ENCODE assay signal across 8 cellular contexts in genomic region chr3:128584412-128585020, GRCh38.
DNase-seq lines count a peak whose midpoint lies in the region; ATAC-seq and TF ChIP-seq lines count a peak whose summit lies in the region.

No MANE protein-coding gene starts in this region.

- TF ChIP-seq CTCF in IMR-90 (conservative IDR thresholded peaks at IDR 0.05; ENCODE audit: low read depth, low read length) (peak; percentile 80), heart right ventricle (IDR thresholded peaks at IDR 0.05) (peak; percentile 44 to 84 (median 74)), prostate gland (IDR thresholded peaks at IDR 0.05) (peak; percentile 27 to 93 (median 62))

- dilution Hi-C loops in IMR-90 (cut with HindIII; ENCODE audit: low sequenced_read_pairs, unreplicated experiment), result no loop called here

- no peak overlapping the region for H3K4ac ChIP-seq in IMR-90 (ENCODE audit: low read depth, low read length)

- DNase-seq in DMS79 treated with DMSO at 0.1 percent for 48 hours (lab: John Stamatoyannopoulos, UW) (peak; percentile 72), IMR-90 (peak; percentile 56), NOMO-1 treated with DMSO at 0.1 percent for 48 hours (lab: John Stamatoyannopoulos, UW; ENCODE audit: unreplicated experiment) (peak; percentile 91), heart right ventricle (peak; percentile 74 to 75), prostate gland (ENCODE audit: low spot score) (peak; percentile 74), T-helper 9 cell (no peak)
- peak; percentile 71 for DNase-seq in activated naive CD8-positive, alpha-beta T cell treated with anti-CD3 and anti-CD28 coated beads, Interleukin-2, amount 50 U/mL, for 24 hours

- H3K56ac ChIP-seq in IMR-90 (ENCODE audit: extremely low read depth, insufficient read depth, low read length), result no peak overlapping the region

- no peak overlapping the region for H3K27ac ChIP-seq in IMR-90 (ENCODE audit: insufficient read depth, low read length)
- no peak overlapping the region for H3K27ac ChIP-seq in heart right ventricle
- H3K27ac ChIP-seq in prostate gland, result no peak overlapping the region

- 21% methylated on average over 8 of the region's 13 CpGs; no CpG with 5 or more reads in 1 of the 2 experiments for WGBS in IMR-90 (ENCODE audit: extremely low coverage in 2 of 2, insufficient read length in 1 of 2), 2 experiments
- 23 to 27% methylated on average over 13 of the region's 13 CpGs for WGBS in heart right ventricle, 2 donors
- WGBS in prostate gland, result 21% methylated on average over 13 of the region's 13 CpGs

- no peak overlapping the region for H3K14ac ChIP-seq in IMR-90 (replicated peaks; ENCODE audit: low read depth, low read length)

- H3K23ac ChIP-seq in IMR-90 (ENCODE audit: low read depth, low read length), result no peak overlapping the region

- no peaks in the 10 kb centered on the region for H3K79me1 ChIP-seq in IMR-90 (ENCODE audit: low read depth in 1 of 2, low read length in 2 of 2)

- intact Hi-C loops in IMR-90 (cut with micrococcal nuclease), result loop anchor here (1.0 to 10.0 kb wide), 5 partner anchors 82 to 507 kb away; no protein-coding TSS in a partner anchor
- intact Hi-C loops in heart right ventricle (cut with DNase I), result loop anchor here in 5 of 10 donors (5.0 to 10.0 kb wide), 5 partner anchors 82 to 490 kb away; no protein-coding TSS in a partner anchor
- intact Hi-C loops in prostate gland (cut with DNase I), result loop anchor here (5.0 kb wide), 1 partner anchor 157 kb away; no protein-coding TSS in a partner anchor

- no peak overlapping the region for H2BK120ac ChIP-seq in IMR-90 (ENCODE audit: low read depth, low read length)

- H2BK15ac ChIP-seq in IMR-90 (ENCODE audit: low read depth, low read length), result no peak overlapping the region

- no peaks in the 10 kb centered on the region for H3K9me1 ChIP-seq in IMR-90 (ENCODE audit: insufficient read depth, low read length)

- H3K27ac Mint-ChIP-seq in activated naive CD8-positive, alpha-beta T cell treated with anti-CD3 and anti-CD28 coated beads, Interleukin-2, amount 50 U/mL, for 24 hours, result no peak overlapping the region

- no peak overlapping the region for H3K4me2 ChIP-seq in IMR-90 (ENCODE audit: low read depth, low read length)

- no peaks in the 10 kb centered on the region for H3K9me3 Mint-ChIP-seq in activated naive CD8-positive, alpha-beta T cell treated with anti-CD3 and anti-CD28 coated beads, Interleukin-2, amount 50 U/mL, for 24 hours

- H2AK5ac ChIP-seq in IMR-90 (ENCODE audit: low read depth, low read length), result no peak overlapping the region

- no peak overlapping the region for H2BK5ac ChIP-seq in IMR-90 (ENCODE audit: low read depth, low read length, poor library complexity, severe bottlenecking)

- H3K27me3 Mint-ChIP-seq in activated naive CD8-positive, alpha-beta T cell treated with anti-CD3 and anti-CD28 coated beads, Interleukin-2, amount 50 U/mL, for 24 hours, result peaks cover 5% of the 10 kb centered on the region

- H2BK20ac ChIP-seq in IMR-90 (ENCODE audit: low read depth, low read length), result no peak overlapping the region

- TF ChIP-seq RAD21 in IMR-90 (IDR thresholded peaks at IDR 0.05; ENCODE audit: low read length), result peak; percentile 89

- H3K4me1 ChIP-seq in IMR-90 (ENCODE audit: control insufficient read depth, insufficient read depth, low read length) (no peaks in the 10 kb centered on the region), heart right ventricle (peaks cover 0 to 11% (median 3%) of the 10 kb centered on the region in 9 donors), prostate gland (replicated peaks) (no peaks in the 10 kb centered on the region)

- H3K9ac ChIP-seq in IMR-90 (ENCODE audit: low read depth, low read length), result no peak overlapping the region

- peak overlapping the region; percentile 70 for H2AFZ ChIP-seq in IMR-90 (replicated peaks; ENCODE audit: low read length, poor library complexity)

- H2AK9ac ChIP-seq in IMR-90 (replicated peaks; ENCODE audit: low read depth, low read length, poor library complexity), result peak overlapping the region; percentile 17

- H4K8ac ChIP-seq in IMR-90 (ENCODE audit: low read depth in 2 of 2, low read length in 2 of 2), result no peak overlapping the region

- no peaks in the 10 kb centered on the region for H4K20me1 ChIP-seq in IMR-90 (ENCODE audit: insufficient read depth, low read length)

- H3K27me3 ChIP-seq in IMR-90 (ENCODE audit: control insufficient read depth, insufficient read depth, low read length) (peaks cover 16% of the 10 kb centered on the region), heart right ventricle (peaks cover 0 to 4% (median 0%) of the 10 kb centered on the region in 7 donors), prostate gland (replicated peaks; ENCODE audit: insufficient read depth) (no peaks in the 10 kb centered on the region)

- POLR2A ChIA-PET in IMR-90 (lab: Charles Lee; ENCODE audit: unreplicated experiment), result no interaction called here

- ATAC-seq in IMR-90 (ENCODE audit: low read depth) (peak; percentile 100), heart right ventricle (peak; percentile 94 to 100 (median 98)), HG02840 (IDR thresholded peaks at IDR 0.05; ENCODE audit: low FRiP score, unreplicated experiment) (no peak)
- ATAC-seq in activated naive CD8-positive, alpha-beta T cell treated with anti-CD3 and anti-CD28 coated beads, Interleukin-2, amount 50 U/mL, for 24 hours, result peak; percentile 97

- H3K36me3 ChIP-seq in IMR-90 (ENCODE audit: control insufficient read depth, insufficient read depth, low read length) (no peaks in the 10 kb centered on the region), heart right ventricle (no peaks in the 10 kb centered on the region), prostate gland (no peaks in the 10 kb centered on the region)

- no peak overlapping the region for H3K4me3 Mint-ChIP-seq in activated naive CD8-positive, alpha-beta T cell treated with anti-CD3 and anti-CD28 coated beads, Interleukin-2, amount 50 U/mL, for 24 hours

- in situ Hi-C loops in IMR-90 (cut with MboI; ENCODE audit: low sequenced_read_pairs), result no loop called here

- peaks cover 6% of the 10 kb centered on the region for H3K9me3 ChIP-seq in IMR-90 (ENCODE audit: control insufficient read depth, insufficient read depth, low read length)
- H3K9me3 ChIP-seq in heart right ventricle, result peaks cover 0 to 7% (median 0%) of the 10 kb centered on the region in 11 donors
- H3K9me3 ChIP-seq in prostate gland, result no peaks in the 10 kb centered on the region

- peaks cover 24% of the 10 kb centered on the region for H3K4me1 Mint-ChIP-seq in activated naive CD8-positive, alpha-beta T cell treated with anti-CD3 and anti-CD28 coated beads, Interleukin-2, amount 50 U/mL, for 24 hours

- H3K4me3 ChIP-seq in IMR-90 (ENCODE audit: insufficient read depth, low read depth, low read length) (no peak overlapping the region), heart right ventricle (no peak overlapping the region), prostate gland (no peak overlapping the region)

- CTCF ChIA-PET in IMR-90 (lab: Yijun Ruan, JAX), result interaction anchor here (0.6 to 1.8 kb wide), 8 partner anchors 11 to 414 kb away, joined by 3 to 10 read pairs (median 4); no protein-coding TSS in a partner anchor

- no peak overlapping the region for H4K5ac ChIP-seq in IMR-90 (ENCODE audit: low read depth, low read length)

- no TSS peak for BruUV-seq in IMR-90 (replicated peaks; lab: Mats Ljungman, UMichigan)

- H3K36me3 Mint-ChIP-seq in activated naive CD8-positive, alpha-beta T cell treated with anti-CD3 and anti-CD28 coated beads, Interleukin-2, amount 50 U/mL, for 24 hours (ENCODE audit: low read depth), result no peaks in the 10 kb centered on the region

- TF ChIP-seq POLR2A in IMR-90 (IDR thresholded peaks at IDR 0.05; ENCODE audit: low read depth, low read length) (no peak), prostate gland (IDR thresholded peaks at IDR 0.05) (no peak)

- no peak overlapping the region for H3K18ac ChIP-seq in IMR-90 (ENCODE audit: low read depth, low read length)

- no peak overlapping the region for H4K91ac ChIP-seq in IMR-90 (ENCODE audit: insufficient read depth, low read depth, low read length)

TF ChIP-seq in IMR-90, 13 proteins besides CTCF, POLR2A, EP300 and RAD21:
- TF ChIP-seq CHD1 (IDR thresholded peaks at IDR 0.05; ENCODE audit: low read depth, low read length), result no peak
- TF ChIP-seq RFX5 (IDR thresholded peaks at IDR 0.05; ENCODE audit: low read depth, low read length), result no peak
- TF ChIP-seq CEBPB (IDR thresholded peaks at IDR 0.05; ENCODE audit: low read depth, low read length), result no peak
- no peak for TF ChIP-seq FOS (IDR thresholded peaks at IDR 0.05; ENCODE audit: low read depth, low read length)
- TF ChIP-seq MAZ (IDR thresholded peaks at IDR 0.05; ENCODE audit: borderline replicate concordance, low read depth, low read length), result peak; percentile 23; the same call in 1 of the 2 replicates
- no peak for TF ChIP-seq BHLHE40 (IDR thresholded peaks at IDR 0.05; ENCODE audit: low read depth, low read length)
- no peak for TF ChIP-seq MAFK (IDR thresholded peaks at IDR 0.05; ENCODE audit: low read depth, low read length)
- TF ChIP-seq ELK1 (IDR thresholded peaks at IDR 0.05; ENCODE audit: borderline replicate concordance, low read depth, low read length), result no peak
- peak; percentile 73 for TF ChIP-seq SMC3 (IDR thresholded peaks at IDR 0.05; ENCODE audit: low read depth, low read length)
- no peak for TF ChIP-seq RCOR1 (IDR thresholded peaks at IDR 0.05; ENCODE audit: insufficient replicate concordance, low read length)
- TF ChIP-seq USF2 (IDR thresholded peaks at IDR 0.05; ENCODE audit: low read depth, low read length), result peak; percentile 67
- 0 out of 2 replicates have a peak, but pooled peaks have one; percentile 44 for TF ChIP-seq MXI1 (IDR thresholded peaks at IDR 0.05; ENCODE audit: borderline replicate concordance, low read depth, low read length)
- no peak for TF ChIP-seq NFE2L2 (IDR thresholded peaks at IDR 0.05; ENCODE audit: low read depth, low read length)
